8 cellular contexts compared by ENCODE assay signal in the genomic region with DNA sequence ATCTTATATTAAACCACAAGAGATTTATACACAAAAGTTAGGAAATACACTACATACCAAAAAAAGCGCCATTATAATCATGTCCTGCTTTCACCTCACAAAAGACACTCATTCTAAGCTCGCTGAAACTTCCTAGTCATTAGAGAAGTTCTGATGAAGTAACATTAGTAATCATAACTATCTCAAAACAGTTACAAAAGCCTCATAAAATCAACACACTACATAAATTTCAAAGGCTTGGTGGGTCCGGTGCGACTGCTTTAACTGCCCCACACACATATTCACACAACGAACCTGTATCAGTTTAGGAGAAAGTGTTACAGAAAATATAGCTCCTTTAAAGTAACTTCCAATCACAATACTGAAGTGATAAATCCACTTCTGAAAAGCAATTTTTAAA. TPM values are rescaled to one million over a fixed set of nuclear protein-coding genes. Genes with fewer than 3 reads are reported as not detected.
DNase-seq lines count a peak whose midpoint lies in the region; ATAC-seq and TF ChIP-seq lines count a peak whose summit lies in the region.

No MANE protein-coding gene starts in this region.

- H4K20me1 ChIP-seq in OCI-LY7 (ENCODE audit: insufficient read depth, low read length) (peaks cover 45% of the 10 kb centered on the region), neural progenitor cell (ENCODE audit: low read depth) (peaks cover 48% of the 10 kb centered on the region)

- CTCF ChIA-PET in OCI-LY7 (lab: Charles Lee; ENCODE audit: unreplicated experiment): no interaction called here

- POLR2A ChIA-PET in OCI-LY7 (lab: Charles Lee): interaction anchor here (0.8 to 5.1 kb wide), 10 partner anchors 9 to 234 kb away, joined by 3 to 25 read pairs (median 7); a partner anchor contains a TSS

- ATAC-seq in HG02642 (IDR thresholded peaks at IDR 0.05; ENCODE audit: poor library complexity, unreplicated experiment) (no peak), GM18498 (IDR thresholded peaks at IDR 0.05; ENCODE audit: unreplicated experiment) (no peak)

- H3K9me3 ChIP-seq in OCI-LY7 (ENCODE audit: low read length) (no peaks in the 10 kb centered on the region), neural progenitor cell (ENCODE audit: low read depth) (no peaks in the 10 kb centered on the region)
- H3K9me3 ChIP-seq in effector memory CD4-positive, alpha-beta T cell (ENCODE audit: control insufficient read depth, low read length): no peaks in the 10 kb centered on the region

- peaks cover 29% of the 10 kb centered on the region for H3K36me3 Mint-ChIP-seq in neural progenitor cell

- intact Hi-C loops in OCI-LY7 (cut with micrococcal nuclease; ENCODE audit: unreplicated experiment): loop anchor here (2.0 to 5.0 kb wide), 3 partner anchors 27 to 1031 kb away; a partner anchor contains a TSS

- H3K9ac ChIP-seq in neural progenitor cell: peak overlapping the region; percentile 71

- peak overlapping the region; percentile 96 for H3K4me3 ChIP-seq in OCI-LY7 (ENCODE audit: low read depth, low read length, poor library complexity, severe bottlenecking)
- H3K4me3 ChIP-seq in effector memory CD4-positive, alpha-beta T cell (ENCODE audit: insufficient read depth, low read depth, low read length, poor library complexity, severe bottlenecking): peak overlapping the region; percentile 92
- peak overlapping the region; percentile 96 for H3K4me3 ChIP-seq in neural progenitor cell

- H3K27ac ChIP-seq in OCI-LY7 (ENCODE audit: low read depth, low read length, poor library complexity, severe bottlenecking): peak overlapping the region; percentile 76
- peak overlapping the region; percentile 89 for H3K27ac ChIP-seq in effector memory CD4-positive, alpha-beta T cell (ENCODE audit: insufficient read depth, low read length, poor library complexity, severe bottlenecking)
- peak overlapping the region; percentile 74 for H3K27ac ChIP-seq in neural progenitor cell

- H2AFZ ChIP-seq in OCI-LY7 (ENCODE audit: low read length) (no peak overlapping the region; the same call in 1 of the 2 replicates), neural progenitor cell (replicated peaks) (no peak overlapping the region)

- peaks cover 9% of the 10 kb centered on the region for H3K27me3 Mint-ChIP-seq in neural progenitor cell (ENCODE audit: insufficient read depth, low read depth)

- peaks cover 55% of the 10 kb centered on the region for H3K4me1 ChIP-seq in OCI-LY7 (ENCODE audit: insufficient read depth, low read length, poor library complexity, severe bottlenecking)
- H3K4me1 ChIP-seq in effector memory CD4-positive, alpha-beta T cell (ENCODE audit: control insufficient read depth, insufficient read depth, low read length, poor library complexity, severe bottlenecking): peaks cover 14% of the 10 kb centered on the region
- H3K4me1 ChIP-seq in neural progenitor cell: peaks cover 36% of the 10 kb centered on the region

- H3K36me3 ChIP-seq in OCI-LY7 (ENCODE audit: insufficient read depth, low read length): peaks cover 55% of the 10 kb centered on the region
- no peaks in the 10 kb centered on the region for H3K36me3 ChIP-seq in effector memory CD4-positive, alpha-beta T cell (ENCODE audit: control insufficient read depth, insufficient read depth, low read length)
- no peaks in the 10 kb centered on the region for H3K36me3 ChIP-seq in neural progenitor cell

- DNase-seq in NCI-H2171 treated with DMSO at 0.1 percent for 48 hours (lab: John Stamatoyannopoulos, UW) (peak; percentile 28), NCI-H2171 (lab: John Stamatoyannopoulos, UW) (no peak), OCI-LY7 (ENCODE audit: low spot score) (peak; percentile 10), neural progenitor cell (ENCODE audit: low spot score) (no peak), 8988T (no peak)
- no peak for DNase-seq in effector memory CD4-positive, alpha-beta T cell

- H3K27me3 ChIP-seq in effector memory CD4-positive, alpha-beta T cell (replicated peaks; ENCODE audit: control insufficient read depth, insufficient read depth, low read length, poor library complexity, severe bottlenecking): no peaks in the 10 kb centered on the region
- no peaks in the 10 kb centered on the region for H3K27me3 ChIP-seq in neural progenitor cell

- no TSS peak for BruUV-seq in OCI-LY7 (replicated peaks; lab: Mats Ljungman, UMichigan)

- peaks cover 66% of the 10 kb centered on the region for H3K79me2 ChIP-seq in OCI-LY7 (ENCODE audit: insufficient read depth, low read depth, low read length)
- H3K79me2 ChIP-seq in neural progenitor cell (ENCODE audit: low read depth): peaks cover 91% of the 10 kb centered on the region

- peaks cover 2% of the 10 kb centered on the region for H3F3A ChIP-seq in neural progenitor cell (ENCODE audit: low read depth)

- H3K9me2 ChIP-seq in OCI-LY7 (ENCODE audit: insufficient read depth, low read length): no peaks in the 10 kb centered on the region

- TF ChIP-seq CTCF in OCI-LY7 (conservative IDR thresholded peaks at IDR 0.05; ENCODE audit: low read length) (no peak), neural progenitor cell (IDR thresholded peaks at IDR 0.05) (no peak)

- peak overlapping the region; percentile 93 for H3K4me3 Mint-ChIP-seq in neural progenitor cell

- H3K27ac Mint-ChIP-seq in neural progenitor cell: peak overlapping the region; percentile 91

- H3K4me2 ChIP-seq in OCI-LY7 (ENCODE audit: low read length) (peak overlapping the region; percentile 88), neural progenitor cell (peak overlapping the region; percentile 91)

- H3K4me1 Mint-ChIP-seq in neural progenitor cell: peaks cover 39% of the 10 kb centered on the region

- H3K9me3 Mint-ChIP-seq in neural progenitor cell: peaks cover 2% of the 10 kb centered on the region

RNA-seq across cellular contexts. Expression of a gene that starts 1.9 kb away (rescaled TPM):
- total RNA-seq in OCI-LY7 (2014; rRNA removed; shearing (Covaris generic)): 32.1 and 35.4 TPM in 2 replicates
- total RNA-seq in OCI-LY7 (2022): 46.6 and 48.4 TPM in 2 replicates
- total RNA-seq in neural progenitor cell (ENCODE audit: low replicate concordance): 80.0 and 129 TPM in 2 replicates

Comparison
In these comparisons a context has a peak if more than half of its experiments do, and no peak if none do; other contexts are left out.
1. DNase-seq: peak in NCI-H2171 treated with DMSO at 0.1 percent for 48 hours (single experiment) and OCI-LY7 (single experiment); none in NCI-H2171 (single experiment), effector memory CD4-positive, alpha-beta T cell (0 of 3), neural progenitor cell (single experiment) and 8988T (single experiment).
2. Peak in every context shown above with its lines, with median percentiles within 50 percentile points of each other: H3K27ac ChIP-seq and H3K4me3 ChIP-seq.